8 cellular contexts compared by ENCODE assay signal in the genomic region with DNA sequence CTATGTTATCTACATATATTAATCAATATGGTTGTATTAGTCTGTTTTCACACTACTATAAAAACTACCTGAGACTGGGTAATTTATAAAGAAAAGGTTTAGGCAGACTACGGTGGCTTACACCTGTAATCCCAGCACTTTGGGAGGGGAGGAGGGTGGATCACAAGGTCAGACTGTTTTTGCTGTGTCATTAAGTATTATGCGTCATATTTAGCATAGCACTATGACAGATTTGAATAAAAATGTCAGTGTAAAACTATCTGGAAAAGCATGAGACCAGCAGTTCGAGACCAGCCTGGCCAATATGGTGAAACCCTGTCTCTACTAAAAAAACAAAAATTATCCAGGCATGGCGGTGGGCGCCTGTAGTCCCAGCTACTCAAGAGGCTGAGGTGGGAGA.
"Had no signal": no experiment of that assay in that cellular context is flagged by ENCODE, and none has a peak within 500 bp of the region (broad histone marks: within the 10 kb centered on the region; RNA-seq: fewer than 3 reads in every experiment).

No MANE protein-coding gene starts in this region.

- FAIRE-seq: G401.6, GM12878, GM12891, GM12892, GM18507, GM19239 had no signal

- H3K4me3 ChIP-seq: GM12878 had no signal

- DNase-seq: GDM1, GF-D8 had no signal

- ATAC-seq: GM12878 had no signal
